ENCODE assay signal across 2 cellular contexts in the genomic region with DNA sequence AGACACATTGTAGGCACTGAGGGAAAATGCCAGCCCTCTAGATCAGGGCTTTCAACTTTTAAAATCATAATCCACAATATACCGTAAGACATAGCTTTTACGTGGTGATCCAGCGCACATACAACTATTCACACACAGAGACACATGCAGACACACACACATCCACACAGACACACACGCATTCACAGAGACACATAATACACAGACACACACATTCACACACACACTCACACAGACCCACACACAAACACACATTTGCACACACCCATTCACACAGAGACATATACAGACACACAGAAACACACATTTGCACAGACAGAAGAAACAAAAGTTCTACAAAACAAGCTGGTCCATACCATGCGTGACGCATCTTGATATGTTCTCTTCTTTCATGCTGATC.
A peak's percentile ranks its signal among the peaks of the same experiment; 100 is the strongest.
TF ChIP-seq lines count a peak whose summit lies in the region.

No MANE protein-coding gene starts in this region.

TF ChIP-seq in HepG2, 621 proteins besides CTCF, POLR2A, EP300 and RAD21:
- TF ChIP-seq SOX6 (IDR thresholded peaks at IDR 0.05) (0 out of 2 replicates have a peak, but pooled peaks have one; percentile 62), SOX6 (CRISPR knock-in tag; IDR thresholded peaks at IDR 0.05) (no peak), TAF1 (CRISPR knock-in tag; IDR thresholded peaks at IDR 0.05) (no peak)

TF ChIP-seq in H1, 55 proteins besides CTCF, POLR2A, EP300 and RAD21:
- TF ChIP-seq, protein P1, sequence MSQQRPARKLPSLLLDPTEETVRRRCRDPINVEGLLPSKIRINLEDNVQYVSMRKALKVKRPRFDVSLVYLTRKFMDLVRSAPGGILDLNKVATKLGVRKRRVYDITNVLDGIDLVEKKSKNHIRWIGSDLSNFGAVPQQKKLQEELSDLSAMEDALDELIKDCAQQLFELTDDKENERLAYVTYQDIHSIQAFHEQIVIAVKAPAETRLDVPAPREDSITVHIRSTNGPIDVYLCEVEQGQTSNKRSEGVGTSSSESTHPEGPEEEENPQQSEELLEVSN (IDR thresholded peaks at IDR 0.05): no peak
- TF ChIP-seq BACH1 (IDR thresholded peaks at IDR 0.05; ENCODE audit: low read length) (no peak), TEAD4 (IDR thresholded peaks at IDR 0.05; ENCODE audit: low read depth, low read length) (no peak)
